ENCODE assay signal across 18 cellular contexts in genomic region chr19:51821921-51822716, GRCh38. TPM values are rescaled to one million over a fixed set of nuclear protein-coding genes. Genes with fewer than 3 reads are reported as not detected.
DNase-seq lines count a peak whose midpoint lies in the region; ATAC-seq and TF ChIP-seq lines count a peak whose summit lies in the region.
"Had no signal": no experiment of that assay in that cellular context is flagged by ENCODE, and none has a peak within 500 bp of the region (broad histone marks: within the 10 kb centered on the region; RNA-seq: fewer than 3 reads in every experiment).

No MANE protein-coding gene starts in this region.

- H3K27me3 ChIP-seq in HL-60 (ENCODE audit: insufficient read depth, poor library complexity, severe bottlenecking) (no peaks in the 10 kb centered on the region), RWPE2 (ENCODE audit: insufficient read depth, poor library complexity, severe bottlenecking) (no peaks in the 10 kb centered on the region), upper lobe of left lung (no peaks in the 10 kb centered on the region)
- H3K27me3 ChIP-seq: BE2C, pancreas had no signal

- ATAC-seq in RWPE2 (ENCODE audit: low read depth) (0 out of 3 replicates have a peak, but pooled peaks have one; percentile 29), upper lobe of left lung (ENCODE audit: low FRiP score in 2 of 2) (peak in 1 of 2 donors; percentile 34), HG02970 (IDR thresholded peaks at IDR 0.05; ENCODE audit: low FRiP score, unreplicated experiment) (no peak)
- ATAC-seq: activated CD4-positive, alpha-beta T cell treated with anti-CD3 and anti-CD28 coated beads for 36 hours had no signal

- H3K9me3 ChIP-seq in RWPE2 (ENCODE audit: severe bottlenecking), result no peaks in the 10 kb centered on the region
- peaks cover 0 to 12% (median 0%) of the 10 kb centered on the region in 4 donors for H3K9me3 ChIP-seq in upper lobe of left lung
- H3K9me3 ChIP-seq: BE2C, pancreas had no signal

- no peaks in the 10 kb centered on the region for H3K36me3 ChIP-seq in RWPE2 (ENCODE audit: low read depth)
- no peaks in the 10 kb centered on the region for H3K36me3 ChIP-seq in upper lobe of left lung
- H3K36me3 ChIP-seq: BE2C, pancreas had no signal

- TF ChIP-seq POLR2A in upper lobe of left lung (IDR thresholded peaks at IDR 0.05), result peak in 1 of 4 donors; percentile 19

- TF ChIP-seq CTCF in HL-60 (IDR thresholded peaks at IDR 0.05; ENCODE audit: insufficient read depth, low read length) (no peak), RWPE2 (IDR thresholded peaks at IDR 0.05; ENCODE audit: poor library complexity, severe bottlenecking) (no peak), epithelial cell of esophagus (IDR thresholded peaks at IDR 0.05; ENCODE audit: insufficient read depth, low read depth, low read length, missing control alignments) (no peak), upper lobe of left lung (IDR thresholded peaks at IDR 0.05) (no peak)

- H3K4me3 ChIP-seq in HL-60 (replicated peaks; ENCODE audit: insufficient read depth, low read length) (no peak overlapping the region), RWPE2 (ENCODE audit: severe bottlenecking) (no peak overlapping the region), epithelial cell of esophagus (ENCODE audit: low read length) (no peak overlapping the region), upper lobe of left lung (no peak overlapping the region)
- H3K4me3 ChIP-seq: pancreas had no signal

- TF ChIP-seq EP300 in upper lobe of left lung (IDR thresholded peaks at IDR 0.05), result no peak

- DNase-seq in HL-60 (ENCODE audit: low read depth in 1 of 2, low spot score in 1 of 2) (peak; percentile 88 to 89), RWPE2 (ENCODE audit: low spot score) (no peak), epithelial cell of esophagus (ENCODE audit: low read depth) (peak; percentile 33), upper lobe of left lung (no peak), cortex of kidney (lab: John Stamatoyannopoulos, UW) (no peak), NCI-H2081 treated with DMSO at 0.1 percent for 48 hours (lab: John Stamatoyannopoulos, UW) (no peak)
- DNase-seq: activated CD4-positive, alpha-beta T cell treated with anti-CD3 and anti-CD28 coated beads for 36 hours; activated gamma-delta T cell; BE2C; naive B cell; NCI-H1417 treated with DMSO at 0.1 percent for 48 hours; pancreas; SHP77; stimulated activated CD4-positive, alpha-beta T cell treated with anti-CD3 and anti-CD28 coated beads, Interleukin-2, amount 100 ng/mL, for 48 hours; substantia nigra had no signal

- H3K27ac ChIP-seq in HL-60 (replicated peaks), result peak overlapping the region; percentile 70
- H3K27ac ChIP-seq in RWPE2 (ENCODE audit: poor library complexity, severe bottlenecking), result no peak overlapping the region
- peak overlapping the region in 3 of 4 donors; percentile 17 to 39 (median 28) for H3K27ac ChIP-seq in upper lobe of left lung
- H3K27ac ChIP-seq: pancreas had no signal

- 67 to 77% methylated on average over 2 of the region's 2 CpGs for WGBS in upper lobe of left lung, 2 donors

- H3K4me1 ChIP-seq in RWPE2 (ENCODE audit: insufficient read depth, poor library complexity, severe bottlenecking), result no peaks in the 10 kb centered on the region
- H3K4me1 ChIP-seq in upper lobe of left lung, result peaks cover 0 to 5% (median 0%) of the 10 kb centered on the region in 4 donors
- H3K4me1 ChIP-seq: BE2C, pancreas had no signal

RNA-seq across cellular contexts. Expression of gene FPR3, which starts 27.2 kb away (rescaled TPM):
- total RNA-seq in upper lobe of left lung, result 10 to 100 TPM in 5 of 6 donors, 1 to 10 TPM in 1; 8.8 to 50.9 (median 20.1) TPM
- total RNA-seq: activated CD4-positive, alpha-beta T cell treated with anti-CD3 and anti-CD28 coated beads for 36 hours; endothelial cell of umbilical vein; T-helper 2 cell treated with Interferon-gamma antibody and Interleukin-4, amounts not matched to agents 100 ng/mL and 5 ng/mL, for 36 hours had no signal

Comparison
In these comparisons a context has a peak if more than half of its experiments do, and no peak if none do; other contexts are left out.
1. DNase-seq: peak in HL-60 (2 of 2) and epithelial cell of esophagus (single experiment); none in RWPE2 (single experiment), upper lobe of left lung (0 of 2), cortex of kidney (single experiment) and NCI-H2081 treated with DMSO at 0.1 percent for 48 hours (single experiment).